In genomic region chr12:125128806-125129571, GRCh38 we compare ENCODE assay signal across 29 cellular contexts. TPM values are rescaled to one million over a fixed set of nuclear protein-coding genes. Genes with fewer than 3 reads are reported as not detected.
DNase-seq lines count a peak whose midpoint lies in the region; ATAC-seq, FAIRE-seq and TF ChIP-seq lines count a peak whose summit lies in the region.
"Had no signal": no experiment of that assay in that cellular context is flagged by ENCODE, and none has a peak within 500 bp of the region (broad histone marks: within the 10 kb centered on the region; RNA-seq: fewer than 3 reads in every experiment).

No MANE protein-coding gene starts in this region.

- H3K4me3 ChIP-seq in left ventricle myocardium inferior = peak overlapping the region; percentile 40
- no peak overlapping the region for H3K4me3 ChIP-seq in aorta (ENCODE audit: low read length in 2 of 2)
- H3K4me3 ChIP-seq: adrenal gland, lung, mucosa of descending colon, pancreas, Peyer's patch, upper lobe of left lung had no signal

- intact Hi-C loops in left ventricle myocardium inferior (cut with micrococcal nuclease) = no loop called here
- intact Hi-C loops in aorta (cut with DNase I) = no loop called here

- no peak for TF ChIP-seq CTCF in left ventricle myocardium inferior (IDR thresholded peaks at IDR 0.05; ENCODE audit: borderline replicate concordance)

- no peaks in the 10 kb centered on the region for H3K9me3 ChIP-seq in left ventricle myocardium inferior (replicated peaks)
- no peaks in the 10 kb centered on the region for H3K9me3 ChIP-seq in aorta (ENCODE audit: control insufficient read depth, low read length)
- H3K9me3 ChIP-seq: adrenal gland, Caco-2, mucosa of descending colon, pancreas, Peyer's patch, upper lobe of left lung had no signal

- FAIRE-seq in GM19239 (lab: Jason Lieb, UNC) = no peak
- FAIRE-seq: G401.6, HTR-8/SVneo, pancreas had no signal

- H3K27ac ChIP-seq in cingulate gyrus (ENCODE audit: low read depth, low read length) (peak overlapping the region; percentile 79), left ventricle myocardium inferior (replicated peaks) (peak overlapping the region; percentile 76), aorta (ENCODE audit: low read depth in 1 of 2, low read length in 2 of 2) (peak overlapping the region in 1 of 2 donors; percentile 38)
- H3K27ac ChIP-seq: adrenal gland, pancreas, Peyer's patch, upper lobe of left lung, VCaP had no signal

- no peaks in the 10 kb centered on the region for H3K27me3 ChIP-seq in left ventricle myocardium inferior (ENCODE audit: low read depth)
- no peaks in the 10 kb centered on the region for H3K27me3 ChIP-seq in aorta (ENCODE audit: control insufficient read depth in 1 of 2, insufficient read depth in 2 of 2, low read length in 1 of 2)
- H3K27me3 ChIP-seq: adrenal gland, pancreas, Peyer's patch, upper lobe of left lung had no signal

- peaks cover 14% of the 10 kb centered on the region for H3K36me3 ChIP-seq in left ventricle myocardium inferior
- H3K36me3 ChIP-seq in aorta (ENCODE audit: control insufficient read depth in 1 of 2, insufficient read depth in 2 of 2, low read length in 1 of 2) = no peaks in the 10 kb centered on the region
- H3K36me3 ChIP-seq: adrenal gland, pancreas had no signal

- no peak for DNase-seq in left ventricle myocardium inferior
- DNase-seq in putamen (ENCODE audit: low spot score) = peak; percentile 29
- DNase-seq in aorta = no peak
- DNase-seq in stimulated activated CD4-positive, alpha-beta T cell treated with anti-CD3 and anti-CD28 coated beads, Interleukin-2, amount 100 ng/mL, for 24 hours = no peak
- no peak for DNase-seq in GM19239 (ENCODE audit: insufficient read length, low spot score)
- DNase-seq: activated CD4-positive, alpha-beta T cell treated with anti-CD3 and anti-CD28 coated beads for 36 hours; activated CD8-positive, alpha-beta T cell treated with anti-CD3 and anti-CD28 coated beads for 36 hours; activated naive CD4-positive, alpha-beta T cell treated with anti-CD3 and anti-CD28 coated beads, Interleukin-2, amount 10 ng/mL, durations not matched to agents 7 days and 5 days; adrenal gland; Caco-2; cortex of kidney; erythroblast; GOT3; mucosa of descending colon; NCI-H1048; pancreas; Peyer's patch; stimulated activated CD4-positive, alpha-beta T cell treated with anti-CD3 and anti-CD28 coated beads, Interleukin-4, amount 100 ng/mL, for 24 hours; T-helper 9 cell; upper lobe of left lung had no signal

- ATAC-seq in aorta (ENCODE audit: low FRiP score) = peak; percentile 49
- no peak for ATAC-seq in HG03432 (IDR thresholded peaks at IDR 0.05; ENCODE audit: unreplicated experiment)
- ATAC-seq: activated CD4-positive, alpha-beta T cell treated with anti-CD3 and anti-CD28 coated beads for 36 hours; activated CD8-positive, alpha-beta T cell treated with anti-CD3 and anti-CD28 coated beads for 36 hours; activated T-helper 17 cell treated with anti-CD3 and anti-CD28 coated beads, Interleukin-2, amount 50 U/mL, for 72 hours; mucosa of descending colon; pancreas; sciatic nerve had no signal

- H3K4me1 ChIP-seq in left ventricle myocardium inferior = peaks cover 21% of the 10 kb centered on the region
- H3K4me1 ChIP-seq in aorta (ENCODE audit: control insufficient read depth in 1 of 2, insufficient read depth in 2 of 2, low read length in 2 of 2) = no peaks in the 10 kb centered on the region
- H3K4me1 ChIP-seq: adrenal gland, Caco-2, pancreas, Peyer's patch had no signal

- WGBS in aorta, 2 donors = 17 to 31% methylated on average over 22 of the region's 22 CpGs

RNA-seq across cellular contexts. Expression of gene TMEM132B, which starts 57.2 kb away (rescaled TPM):
- total RNA-seq in left ventricle myocardium inferior = 4.6 TPM
- total RNA-seq in aorta = 1 to 10 TPM; 2.9 to 3.9 TPM
- under 1 TPM; 0.13 to 0.63 TPM for polyA plus RNA-seq in aorta
- total RNA-seq: activated CD4-positive, alpha-beta T cell treated with anti-CD3 and anti-CD28 coated beads for 36 hours; activated CD8-positive, alpha-beta T cell treated with anti-CD3 and anti-CD28 coated beads for 36 hours; activated T-helper 17 cell treated with anti-CD3 and anti-CD28 coated beads, Interleukin-2, amount 50 U/mL, for 72 hours; Caco-2 had no signal
- polyA plus RNA-seq: CD14-positive monocyte had no signal
